ENCODE assay signal across 26 cellular contexts in genomic region chr6:11480541-11480940, GRCh38.
DNase-seq lines count a peak whose midpoint lies in the region; ATAC-seq, FAIRE-seq and TF ChIP-seq lines count a peak whose summit lies in the region.
"Had no signal": no experiment of that assay in that cellular context is flagged by ENCODE, and none has a peak within 500 bp of the region (broad histone marks: within the 10 kb centered on the region; RNA-seq: fewer than 3 reads in every experiment).

No MANE protein-coding gene starts in this region.

- FAIRE-seq in GM18507 (lab: Jason Lieb, UNC) = peak; percentile 29
- FAIRE-seq: A204.1, GM12891, GM19239, H1 had no signal

- no peak for TF ChIP-seq CTCF in RWPE1 (conservative IDR thresholded peaks at IDR 0.05; ENCODE audit: low read depth)

- H3K36me3 Mint-ChIP-seq in stimulated activated effector memory CD8-positive, alpha-beta T cell treated with anti-CD3 and anti-CD28 coated beads, Interleukin-12 subunit alpha, Interleukin-12 subunit beta, amount 100 ng/mL, for 72 hours = no peaks in the 10 kb centered on the region
- H3K36me3 Mint-ChIP-seq: CD4-positive, CD25-positive, alpha-beta regulatory T cell; CD8-positive, alpha-beta T cell had no signal

- POLR2A ChIA-PET in RWPE1 (lab: Yijun Ruan, JAX; ENCODE audit: low non-redundant PET) = no interaction called here

- peak overlapping the region; percentile 61 for H3K27ac Mint-ChIP-seq in stimulated activated effector memory CD8-positive, alpha-beta T cell treated with anti-CD3 and anti-CD28 coated beads, Interleukin-12 subunit alpha, Interleukin-12 subunit beta, amount 100 ng/mL, for 72 hours
- H3K27ac Mint-ChIP-seq: B cell; CD4-positive, CD25-positive, alpha-beta regulatory T cell; CD8-positive, alpha-beta T cell had no signal

- CTCF ChIA-PET in RWPE1 (lab: Yijun Ruan, JAX) = no interaction called here

- no peak overlapping the region for H3K4me3 Mint-ChIP-seq in stimulated activated effector memory CD8-positive, alpha-beta T cell treated with anti-CD3 and anti-CD28 coated beads, Interleukin-12 subunit alpha, Interleukin-12 subunit beta, amount 100 ng/mL, for 72 hours
- H3K4me3 Mint-ChIP-seq: B cell; CD4-positive, CD25-positive, alpha-beta regulatory T cell; CD8-positive, alpha-beta T cell had no signal

- DNase-seq in GM18507 (ENCODE audit: extremely low spot score, insufficient read length, low read depth) (no peak), amniotic epithelial cell (ENCODE audit: low read depth) (peak; percentile 75), left kidney (ENCODE audit: low read depth, low spot score) (peak; percentile 38), NOMO-1 treated with dmso at 0.1 percent for 144 hours (lab: John Stamatoyannopoulos, UW; ENCODE audit: unreplicated experiment) (no peak), RWPE1 (ENCODE audit: low spot score) (no peak), amniotic stem cell (lab: John Stamatoyannopoulos, UW) (no peak)
- peak in 1 of 2 donors; percentile 10 for DNase-seq in stimulated activated effector memory CD8-positive, alpha-beta T cell treated with anti-CD3 and anti-CD28 coated beads, Interleukin-12 subunit alpha, Interleukin-12 subunit beta, amount 100 ng/mL, for 72 hours (ENCODE audit: low spot score in 2 of 2)
- DNase-seq: Caco-2; CD4-positive, CD25-positive, alpha-beta regulatory T cell; CD8-positive, alpha-beta T cell; DMS 273 treated with DMSO at 0.1 percent for 48 hours; DMS53; DMS79 treated with DMSO at 0.1 percent for 48 hours; GF-D8; GM23248; H7; HCEC 1CT had no signal

- ATAC-seq in stimulated activated effector memory CD8-positive, alpha-beta T cell treated with anti-CD3 and anti-CD28 coated beads, Interleukin-12 subunit alpha, Interleukin-12 subunit beta, amount 100 ng/mL, for 72 hours = no peak
- ATAC-seq in GM18873 (IDR thresholded peaks at IDR 0.05; ENCODE audit: low FRiP score, unreplicated experiment) = no peak
- ATAC-seq: CD8-positive, alpha-beta T cell had no signal

- no peak overlapping the region for H3K27ac ChIP-seq in RWPE1
- H3K27ac ChIP-seq: 22Rv1, BLaER1, C4-2B, GM23248 had no signal

- H3K4me1 Mint-ChIP-seq in stimulated activated effector memory CD8-positive, alpha-beta T cell treated with anti-CD3 and anti-CD28 coated beads, Interleukin-12 subunit alpha, Interleukin-12 subunit beta, amount 100 ng/mL, for 72 hours = no peaks in the 10 kb centered on the region
- H3K4me1 Mint-ChIP-seq: B cell; CD4-positive, CD25-positive, alpha-beta regulatory T cell had no signal

- H3K9me3 Mint-ChIP-seq in stimulated activated effector memory CD8-positive, alpha-beta T cell treated with anti-CD3 and anti-CD28 coated beads, Interleukin-12 subunit alpha, Interleukin-12 subunit beta, amount 100 ng/mL, for 72 hours = no peaks in the 10 kb centered on the region
- H3K9me3 Mint-ChIP-seq: CD8-positive, alpha-beta T cell had no signal

Comparison
In these comparisons a context has a peak if more than half of its experiments do, and no peak if none do; other contexts are left out.
1. DNase-seq: peak in amniotic epithelial cell (single experiment) and left kidney (single experiment); none in GM18507 (single experiment), NOMO-1 treated with dmso at 0.1 percent for 144 hours (single experiment), RWPE1 (single experiment) and amniotic stem cell (single experiment).